23 cellular contexts compared by ENCODE assay signal in the genomic region with DNA sequence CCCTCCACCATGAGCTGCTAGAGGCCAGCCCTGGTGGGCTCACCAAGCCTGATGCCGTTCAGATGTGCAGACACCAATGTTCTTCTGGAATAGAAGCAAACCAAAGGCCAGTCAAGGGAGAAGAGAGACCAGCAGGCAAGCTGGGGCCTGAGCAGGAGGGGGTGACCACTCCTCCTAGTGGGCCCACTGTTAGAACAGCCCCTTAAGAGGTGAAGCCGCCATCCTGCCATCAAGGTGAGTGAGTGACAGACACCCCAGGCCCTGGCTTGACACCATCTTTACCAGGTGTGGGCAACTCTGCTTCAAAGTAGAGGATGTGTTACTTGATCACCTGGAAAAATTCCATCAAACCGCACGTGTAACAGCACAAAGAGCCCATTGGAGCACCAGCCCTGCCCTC. TPM values are rescaled to one million over a fixed set of nuclear protein-coding genes. Genes with fewer than 3 reads are reported as not detected.
"Had no signal": no experiment of that assay in that cellular context is flagged by ENCODE, and none has a peak within 500 bp of the region (broad histone marks: within the 10 kb centered on the region; RNA-seq: fewer than 3 reads in every experiment).

No MANE protein-coding gene starts in this region.

- H3K27ac Mint-ChIP-seq: activated CD4-positive, alpha-beta memory T cell treated with anti-CD3 and anti-CD28 coated beads, Interleukin-2, amount 10 ng/mL, durations not matched to agents 7 days and 5 days; activated naive CD4-positive, alpha-beta T cell treated with anti-CD3 and anti-CD28 coated beads for 36 hours; activated naive CD8-positive, alpha-beta T cell treated with anti-CD3 and anti-CD28 coated beads, Interleukin-2, amount 50 U/mL, for 24 hours; activated T-cell treated with anti-CD3 and anti-CD28 coated beads, Interleukin-2, amount 50 U/mL, for 24 hours; activated T-helper 2 cell treated with anti-CD3 and anti-CD28 coated beads, Interferon-gamma antibody, Interleukin-2, Interleukin-4, amounts not matched to agents 10 μg/mL and 5 μg/mL and 100 μg/mL, durations not matched to agents 14 hours and 24 hours and 36 hours; naive thymus-derived CD4-positive, alpha-beta T cell; T-cell; type B pancreatic cell had no signal

- H3K27ac ChIP-seq: coronary artery, testis had no signal

- H3K36me3 Mint-ChIP-seq: naive thymus-derived CD4-positive, alpha-beta T cell; T-cell had no signal

- H3K27me3 Mint-ChIP-seq: activated CD4-positive, alpha-beta memory T cell treated with anti-CD3 and anti-CD28 coated beads, Interleukin-2, amount 10 ng/mL, durations not matched to agents 7 days and 5 days; activated naive CD8-positive, alpha-beta T cell treated with anti-CD3 and anti-CD28 coated beads, Interleukin-2, amount 50 U/mL, for 24 hours; type B pancreatic cell had no signal

- H3K4me3 Mint-ChIP-seq: activated CD4-positive, alpha-beta memory T cell treated with anti-CD3 and anti-CD28 coated beads, Interleukin-2, amount 10 ng/mL, durations not matched to agents 7 days and 5 days; activated naive CD4-positive, alpha-beta T cell treated with anti-CD3 and anti-CD28 coated beads for 36 hours; activated naive CD8-positive, alpha-beta T cell treated with anti-CD3 and anti-CD28 coated beads, Interleukin-2, amount 50 U/mL, for 24 hours; activated T-cell treated with anti-CD3 and anti-CD28 coated beads, Interleukin-2, amount 50 U/mL, for 24 hours; brain; naive thymus-derived CD4-positive, alpha-beta T cell; stimulated activated naive CD8-positive, alpha-beta T cell treated with anti-CD3 and anti-CD28 coated beads, Interleukin-15, amount 100 ng/mL, for 72 hours; T-cell; type B pancreatic cell had no signal

- H3K9me3 ChIP-seq: SK-N-SH, testis had no signal

- H3K9me3 Mint-ChIP-seq: activated CD4-positive, alpha-beta memory T cell treated with anti-CD3 and anti-CD28 coated beads, Interleukin-2, amount 10 ng/mL, durations not matched to agents 7 days and 5 days; activated naive CD4-positive, alpha-beta T cell treated with anti-CD3 and anti-CD28 coated beads for 36 hours; activated naive CD8-positive, alpha-beta T cell treated with anti-CD3 and anti-CD28 coated beads, Interleukin-2, amount 50 U/mL, for 24 hours; activated T-cell treated with anti-CD3 and anti-CD28 coated beads, Interleukin-2, amount 50 U/mL, for 24 hours; activated T-helper 2 cell treated with anti-CD3 and anti-CD28 coated beads, Interferon-gamma antibody, Interleukin-2, Interleukin-4, amounts not matched to agents 10 μg/mL and 5 μg/mL and 100 μg/mL, durations not matched to agents 14 hours and 24 hours and 36 hours; brain; stimulated activated naive CD8-positive, alpha-beta T cell treated with anti-CD3 and anti-CD28 coated beads, Interleukin-15, amount 100 ng/mL, for 72 hours; T-cell; type B pancreatic cell had no signal

- FAIRE-seq: endometrium, frontal cortex had no signal

- H3K4me1 Mint-ChIP-seq: activated CD4-positive, alpha-beta memory T cell treated with anti-CD3 and anti-CD28 coated beads, Interleukin-2, amount 10 ng/mL, durations not matched to agents 7 days and 5 days; activated naive CD8-positive, alpha-beta T cell treated with anti-CD3 and anti-CD28 coated beads, Interleukin-2, amount 50 U/mL, for 24 hours; naive thymus-derived CD4-positive, alpha-beta T cell; stimulated activated naive CD8-positive, alpha-beta T cell treated with anti-CD3 and anti-CD28 coated beads, Interleukin-15, amount 100 ng/mL, for 72 hours; T-cell had no signal

- H3K9ac ChIP-seq: SK-N-SH had no signal

- H3K4me3 ChIP-seq: coronary artery, testis had no signal

- H3K27me3 ChIP-seq: testis had no signal

- DNase-seq: activated CD4-positive, alpha-beta memory T cell treated with anti-CD3 and anti-CD28 coated beads, Interleukin-2, amount 10 ng/mL, durations not matched to agents 7 days and 5 days; activated CD4-positive, alpha-beta T cell treated with anti-CD3 and anti-CD28 coated beads for 48 hours; activated CD4-positive, CD25-positive, alpha-beta regulatory T cell; activated naive CD4-positive, alpha-beta T cell treated with anti-CD3 and anti-CD28 coated beads for 36 hours; activated naive CD8-positive, alpha-beta T cell treated with anti-CD3 and anti-CD28 coated beads, Interleukin-2, amount 50 U/mL, for 24 hours; activated T-cell treated with anti-CD3 and anti-CD28 coated beads, Interleukin-2, amount 50 U/mL, for 24 hours; anterior cingulate cortex; central memory CD4-positive, alpha-beta T cell; kidney glomerular epithelial cell; mesenchymal stem cell; SK-N-SH; stimulated activated CD4-positive, alpha-beta T cell treated with anti-CD3 and anti-CD28 coated beads, Interleukin-2, amount 100 ng/mL, for 24 hours; stimulated activated naive CD8-positive, alpha-beta T cell treated with anti-CD3 and anti-CD28 coated beads, Interleukin-15, amount 100 ng/mL, for 72 hours; T-cell; testis had no signal

- ATAC-seq: activated naive CD8-positive, alpha-beta T cell treated with anti-CD3 and anti-CD28 coated beads, Interleukin-2, amount 50 U/mL, for 24 hours; naive thymus-derived CD4-positive, alpha-beta T cell; stimulated activated naive CD8-positive, alpha-beta T cell treated with anti-CD3 and anti-CD28 coated beads, Interleukin-15, amount 100 ng/mL, for 72 hours; T-cell had no signal

RNA-seq across cellular contexts. Expression of gene AMBP, which starts 20.9 kb away (rescaled TPM):
- total RNA-seq: activated CD4-positive, alpha-beta memory T cell treated with anti-CD3 and anti-CD28 coated beads, Interleukin-2, amount 10 ng/mL, durations not matched to agents 7 days and 5 days; activated naive CD4-positive, alpha-beta T cell treated with anti-CD3 and anti-CD28 coated beads for 36 hours; activated T-helper 2 cell treated with anti-CD3 and anti-CD28 coated beads, Interferon-gamma antibody, Interleukin-2, Interleukin-4, amounts not matched to agents 10 μg/mL and 5 μg/mL and 100 μg/mL, durations not matched to agents 14 hours and 24 hours and 36 hours; lower leg skin; naive thymus-derived CD4-positive, alpha-beta T cell had no signal
- polyA plus RNA-seq: naive thymus-derived CD4-positive, alpha-beta T cell had no signal

RNA-seq across cellular contexts. Expression of gene KIF12, which starts 41.9 kb away (rescaled TPM):
- total RNA-seq: activated CD4-positive, alpha-beta memory T cell treated with anti-CD3 and anti-CD28 coated beads, Interleukin-2, amount 10 ng/mL, durations not matched to agents 7 days and 5 days; activated naive CD4-positive, alpha-beta T cell treated with anti-CD3 and anti-CD28 coated beads for 36 hours; activated T-helper 2 cell treated with anti-CD3 and anti-CD28 coated beads, Interferon-gamma antibody, Interleukin-2, Interleukin-4, amounts not matched to agents 10 μg/mL and 5 μg/mL and 100 μg/mL, durations not matched to agents 14 hours and 24 hours and 36 hours; naive thymus-derived CD4-positive, alpha-beta T cell had no signal
- polyA plus RNA-seq: naive thymus-derived CD4-positive, alpha-beta T cell had no signal
